Comparison of ENCODE assay signal across 1 cellular context in the genomic region with DNA sequence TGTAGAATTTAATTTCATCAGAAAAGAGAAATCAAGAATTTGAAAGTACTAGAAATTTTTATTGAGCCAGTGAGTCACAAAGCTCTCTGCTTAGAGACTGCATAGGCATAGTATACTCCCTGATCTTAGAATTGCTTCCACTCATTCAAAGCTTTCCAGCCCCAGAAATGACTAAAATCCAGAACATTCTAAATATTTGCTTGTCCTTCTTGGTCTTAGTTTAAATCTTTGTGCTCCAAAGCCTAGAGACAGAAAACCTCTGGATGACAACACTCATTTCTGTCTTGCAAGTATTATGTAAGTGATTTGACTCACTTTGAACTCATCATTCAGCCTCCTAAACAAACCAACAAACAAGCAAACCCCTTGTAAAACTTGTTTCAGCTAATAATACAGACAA.
TF ChIP-seq lines count a peak whose summit lies in the region.

No MANE protein-coding gene starts in this region.

TF ChIP-seq in IMR-90, 13 proteins besides CTCF, POLR2A, EP300 and RAD21:
- TF ChIP-seq BHLHE40 (IDR thresholded peaks at IDR 0.05; ENCODE audit: low read depth, low read length) (no peak), NFE2L2 (IDR thresholded peaks at IDR 0.05; ENCODE audit: low read depth, low read length) (no peak), SMC3 (IDR thresholded peaks at IDR 0.05; ENCODE audit: low read depth, low read length) (no peak), CHD1 (IDR thresholded peaks at IDR 0.05; ENCODE audit: low read depth, low read length) (no peak), RFX5 (IDR thresholded peaks at IDR 0.05; ENCODE audit: low read depth, low read length) (no peak)
- TF ChIP-seq, protein P1, sequence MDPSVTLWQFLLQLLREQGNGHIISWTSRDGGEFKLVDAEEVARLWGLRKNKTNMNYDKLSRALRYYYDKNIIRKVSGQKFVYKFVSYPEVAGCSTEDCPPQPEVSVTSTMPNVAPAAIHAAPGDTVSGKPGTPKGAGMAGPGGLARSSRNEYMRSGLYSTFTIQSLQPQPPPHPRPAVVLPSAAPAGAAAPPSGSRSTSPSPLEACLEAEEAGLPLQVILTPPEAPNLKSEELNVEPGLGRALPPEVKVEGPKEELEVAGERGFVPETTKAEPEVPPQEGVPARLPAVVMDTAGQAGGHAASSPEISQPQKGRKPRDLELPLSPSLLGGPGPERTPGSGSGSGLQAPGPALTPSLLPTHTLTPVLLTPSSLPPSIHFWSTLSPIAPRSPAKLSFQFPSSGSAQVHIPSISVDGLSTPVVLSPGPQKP (IDR thresholded peaks at IDR 0.05; ENCODE audit: borderline replicate concordance, low read depth, low read length), result no peak
